ENCODE assay signal across 1 cellular context in genomic region chr4:108143515-108143914, GRCh38.
TF ChIP-seq lines count a peak whose summit lies in the region.

No MANE protein-coding gene starts in this region.

TF ChIP-seq in SK-N-SH treated with all-trans-retinoic acid at 6 μM for 48 hours, 23 proteins besides CTCF, POLR2A, EP300 and RAD21 (continued from another document):
- TF ChIP-seq TSHZ2 (CRISPR knock-in tag; IDR thresholded peaks at IDR 0.05), result no peak
- no peak for TF ChIP-seq CSRNP3 (CRISPR knock-in tag; IDR thresholded peaks at IDR 0.05)
- TF ChIP-seq ZC3H10 (CRISPR knock-in tag; IDR thresholded peaks at IDR 0.05), result no peak
- TF ChIP-seq ISL1 (CRISPR knock-in tag; IDR thresholded peaks at IDR 0.05), result no peak
- no peak for TF ChIP-seq CSDC2 (CRISPR knock-in tag; IDR thresholded peaks at IDR 0.05)
